ENCODE assay signal across 30 cellular contexts in the genomic region with DNA sequence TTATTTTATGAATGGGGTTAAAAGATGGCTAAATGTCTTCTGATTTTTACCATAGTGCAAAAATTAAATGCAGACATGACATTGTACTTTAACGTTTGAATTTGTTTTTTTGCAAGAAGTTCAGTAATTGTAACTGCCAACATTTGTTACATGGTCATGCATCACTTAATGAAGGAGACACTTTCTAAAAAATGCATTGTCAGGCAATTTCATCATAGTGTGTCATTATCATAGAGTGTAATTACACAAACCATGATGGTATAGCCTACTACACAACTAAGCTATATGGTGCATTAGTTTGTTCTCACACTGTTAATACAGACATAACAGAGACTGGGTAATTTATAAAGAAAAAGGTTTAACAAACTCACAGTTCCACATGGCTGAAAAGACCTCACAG.
"Had no signal": no experiment of that assay in that cellular context is flagged by ENCODE, and none has a peak within 500 bp of the region (broad histone marks: within the 10 kb centered on the region; RNA-seq: fewer than 3 reads in every experiment).

No MANE protein-coding gene starts in this region.

- H3K4me1 ChIP-seq: body of pancreas, breast epithelium had no signal

- H3K27me3 ChIP-seq: body of pancreas, brain microvascular endothelial cell, breast epithelium had no signal

- H3K4me3 ChIP-seq: body of pancreas, breast epithelium had no signal

- H3K27ac ChIP-seq: body of pancreas, brain microvascular endothelial cell, breast epithelium, VCaP had no signal

- FAIRE-seq: astrocyte, colon, TTC549 had no signal

- ATAC-seq: activated CD8-positive, alpha-beta T cell treated with anti-CD3 and anti-CD28 coated beads for 36 hours; activated naive CD8-positive, alpha-beta T cell treated with anti-CD3 and anti-CD28 coated beads, Interleukin-2, amount 50 U/mL, for 24 hours; body of pancreas had no signal

- DNase-seq: activated B cell treated with CpG ODN at 0.5 μM for 24 hours; activated CD4-positive, alpha-beta memory T cell treated with anti-CD3 and anti-CD28 coated beads for 36 hours; activated CD4-positive, alpha-beta T cell treated with anti-CD3 and anti-CD28 coated beads for 4 hours; activated CD4-positive, alpha-beta T cell treated with anti-CD3 and anti-CD28 coated beads, Interleukin-2, amount 10 ng/mL, durations not matched to agents 24 days and 14 days; activated CD4-positive, alpha-beta T cell treated with anti-CD3 and anti-CD28 coated beads, Interleukin-2, amount 50 U/mL, for 1 hour; activated CD4-positive, alpha-beta T cell treated with anti-CD3 and anti-CD28 coated beads, Interleukin-2, amount 50 U/mL, for 4 hours; activated CD4-positive, CD25-positive, alpha-beta regulatory T cell treated with anti-CD3 and anti-CD28 coated beads, Interleukin-2, amount 50 U/mL, for 72 hours; activated CD8-positive, alpha-beta memory T cell treated with anti-CD3 and anti-CD28 coated beads, Interleukin-2, amount 50 U/mL, for 4 hours; activated CD8-positive, alpha-beta T cell treated with anti-CD3 and anti-CD28 coated beads for 36 hours; activated effector memory CD4-positive, alpha-beta T cell treated with Interleukin-2 at 50 U/mL for 16 hours; activated gamma-delta T cell; activated naive CD4-positive, alpha-beta T cell treated with anti-CD3 and anti-CD28 coated beads, Interleukin-2, amount 10 ng/mL, durations not matched to agents 7 days and 5 days; activated naive CD4-positive, alpha-beta T cell treated with Interleukin-2 at 50 U/mL for 16 hours; activated naive CD8-positive, alpha-beta T cell treated with anti-CD3 and anti-CD28 coated beads, Interleukin-2, amount 10 ng/mL, durations not matched to agents 7 days and 5 days; activated naive CD8-positive, alpha-beta T cell treated with anti-CD3 and anti-CD28 coated beads, Interleukin-2, amount 50 U/mL, for 24 hours; activated T-cell treated with anti-CD3 and anti-CD28 coated beads for 4 hours; activated T-cell treated with anti-CD3 and anti-CD28 coated beads, Interleukin-2, amount 50 U/mL, for 1 hour; activated T-cell treated with anti-CD3 and anti-CD28 coated beads, Interleukin-2, amount 50 U/mL, for 48 hours; amygdala; anterior cingulate cortex; body of pancreas; brain microvascular endothelial cell; central memory CD4-positive, alpha-beta T cell; T-helper 2 cell; T-helper 9 cell had no signal

- H3K9me3 ChIP-seq: body of pancreas, breast epithelium had no signal

- H3K36me3 ChIP-seq: brain microvascular endothelial cell, breast epithelium had no signal
